27 cellular contexts compared by ENCODE assay signal in the genomic region with DNA sequence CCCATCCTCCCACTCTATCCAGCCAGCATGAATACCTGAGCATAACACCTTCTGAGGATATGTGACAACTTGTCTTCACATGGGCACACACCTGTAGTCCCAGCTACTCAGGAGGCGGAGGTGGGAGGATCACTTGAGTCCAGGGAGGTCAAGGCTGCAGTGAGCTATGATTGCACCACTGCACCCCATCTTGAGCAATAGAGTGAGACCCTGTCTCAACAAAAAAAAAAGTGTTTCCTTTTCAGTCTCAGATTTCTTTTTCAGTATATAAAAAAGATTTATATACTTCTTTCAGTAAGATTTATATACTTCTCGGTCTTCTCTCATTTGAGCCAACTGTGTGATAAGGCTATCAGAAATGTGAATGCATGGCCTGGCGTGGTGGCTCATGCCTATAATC.
"Had no signal": no experiment of that assay in that cellular context is flagged by ENCODE, and none has a peak within 500 bp of the region (broad histone marks: within the 10 kb centered on the region; RNA-seq: fewer than 3 reads in every experiment).

No MANE protein-coding gene starts in this region.

- ATAC-seq: stimulated activated effector memory CD8-positive, alpha-beta T cell treated with anti-CD3 and anti-CD28 coated beads, Interleukin-12 subunit alpha, Interleukin-12 subunit beta, amount 100 ng/mL, for 72 hours; stimulated activated memory B cell treated with anti-CD40 and anti-IgM and Interleukin-4, amounts not matched to agents 10 μg/mL and 1 μg/mL and 100 μg/mL, for 72 hours; stimulated activated naive B cell treated with anti-CD40 and anti-IgM and Interleukin-4, amounts not matched to agents 10 μg/mL and 1 μg/mL and 100 μg/mL, for 72 hours; stimulated activated naive CD8-positive, alpha-beta T cell treated with anti-CD3 and anti-CD28 coated beads, Interleukin-15, amount 100 ng/mL, for 72 hours; stimulated activated naive CD8-positive, alpha-beta T cell treated with anti-CD3 and anti-CD28 coated beads, Interleukin-15, Interleukin-2, amounts not matched to agents 100 U/mL and 50 U/mL, for 24 hours; upper lobe of right lung had no signal

- FAIRE-seq: urothelium cell line had no signal

- H3K27ac ChIP-seq: stomach, suprapubic skin, testis, thoracic aorta, thyroid gland, tibial artery, tibial nerve, transverse colon, upper lobe of left lung, upper lobe of right lung, uterus, vagina had no signal

- H3K36me3 ChIP-seq: stomach, suprapubic skin, thoracic aorta, thyroid gland, transverse colon, upper lobe of left lung, upper lobe of right lung, uterus, vagina had no signal

- DNase-seq: stimulated activated CD4-positive, alpha-beta T cell treated with anti-CD3 and anti-CD28 coated beads, Interleukin-2, amount 100 ng/mL, for 48 hours; stimulated activated CD4-positive, alpha-beta T cell treated with anti-CD3 and anti-CD28 coated beads, Interleukin-4, amount 100 ng/mL, for 1 hour; stimulated activated CD4-positive, alpha-beta T cell treated with anti-CD3 and anti-CD28 coated beads, Interleukin-4, amount 100 ng/mL, for 24 hours; stimulated activated CD4-positive, alpha-beta T cell treated with anti-CD3 and anti-CD28 coated beads, Interleukin-4, amount 100 ng/mL, for 4 hours; stimulated activated CD8-positive, alpha-beta memory T cell treated with anti-CD3 and anti-CD28 coated beads, Interleukin-4, amount 100 ng/mL, for 48 hours; stimulated activated naive B cell treated with anti-CD40 and anti-IgM and Interleukin-4, amounts not matched to agents 10 μg/mL and 1 μg/mL and 100 μg/mL, for 72 hours; stimulated activated naive CD4-positive, alpha-beta T cell; stimulated activated naive CD4-positive, alpha-beta T cell treated with Interleukin-2 at 50 U/mL for 16 hours; stimulated activated naive CD8-positive, alpha-beta T cell treated with anti-CD3 and anti-CD28 coated beads, Interleukin-15, amount 100 ng/mL, for 72 hours; stimulated activated naive CD8-positive, alpha-beta T cell treated with anti-CD3 and anti-CD28 coated beads, Interleukin-15, Interleukin-2, amounts not matched to agents 100 U/mL and 50 U/mL, for 24 hours; stomach; substantia nigra; testis; tibial artery; transverse colon; trophoblast cell; upper lobe of left lung; upper lobe of right lung; uterus had no signal

- H3K9me3 ChIP-seq: stomach, suprapubic skin, testis, thoracic aorta, thyroid gland, tibial artery, tibial nerve, transverse colon, upper lobe of left lung, upper lobe of right lung, uterus, vagina had no signal

- H3K4me3 ChIP-seq: stomach, suprapubic skin, testis, thoracic aorta, thyroid gland, tibial artery, tibial nerve, transverse colon, upper lobe of left lung, upper lobe of right lung, uterus, vagina had no signal

- H3K27me3 ChIP-seq: stomach, suprapubic skin, testis, thyroid gland, tibial artery, tibial nerve, transverse colon, upper lobe of left lung, upper lobe of right lung, uterus, vagina had no signal

- H3K4me1 ChIP-seq: testis, tibial artery, uterus had no signal
